In genomic region chr4:794911-795725, GRCh38 we compare ENCODE assay signal across 1 cellular context.
A peak's percentile ranks its signal among the peaks of the same experiment; 100 is the strongest.
TF ChIP-seq lines count a peak whose summit lies in the region.

No MANE protein-coding gene starts in this region.

TF ChIP-seq in HepG2, 621 proteins besides CTCF, POLR2A, EP300 and RAD21 (continued from another document):
- no peak for TF ChIP-seq HBP1 (CRISPR knock-in tag; IDR thresholded peaks at IDR 0.05; ENCODE audit: low read depth)
- TF ChIP-seq, protein P1, sequence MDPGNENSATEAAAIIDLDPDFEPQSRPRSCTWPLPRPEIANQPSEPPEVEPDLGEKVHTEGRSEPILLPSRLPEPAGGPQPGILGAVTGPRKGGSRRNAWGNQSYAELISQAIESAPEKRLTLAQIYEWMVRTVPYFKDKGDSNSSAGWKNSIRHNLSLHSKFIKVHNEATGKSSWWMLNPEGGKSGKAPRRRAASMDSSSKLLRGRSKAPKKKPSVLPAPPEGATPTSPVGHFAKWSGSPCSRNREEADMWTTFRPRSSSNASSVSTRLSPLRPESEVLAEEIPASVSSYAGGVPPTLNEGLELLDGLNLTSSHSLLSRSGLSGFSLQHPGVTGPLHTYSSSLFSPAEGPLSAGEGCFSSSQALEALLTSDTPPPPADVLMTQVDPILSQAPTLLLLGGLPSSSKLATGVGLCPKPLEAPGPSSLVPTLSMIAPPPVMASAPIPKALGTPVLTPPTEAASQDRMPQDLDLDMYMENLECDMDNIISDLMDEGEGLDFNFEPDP (CRISPR knock-in tag; conservative IDR thresholded peaks at IDR 0.05), result no peak
- no peak for TF ChIP-seq SETDB1 (CRISPR knock-in tag; IDR thresholded peaks at IDR 0.05; ENCODE audit: borderline replicate concordance)
- no peak for TF ChIP-seq MIXL1 (CRISPR knock-in tag; IDR thresholded peaks at IDR 0.05)
- no peak for TF ChIP-seq ZNF784 (CRISPR knock-in tag; IDR thresholded peaks at IDR 0.05; ENCODE audit: borderline replicate concordance)
- no peak for TF ChIP-seq ZFP1 (CRISPR knock-in tag; IDR thresholded peaks at IDR 0.05)
- 0 out of 2 replicates have a peak, but pooled peaks have one; percentile 19 for TF ChIP-seq ZNF430 (CRISPR knock-in tag; IDR thresholded peaks at IDR 0.05)
- TF ChIP-seq KDM3A (CRISPR knock-in tag; IDR thresholded peaks at IDR 0.05; ENCODE audit: low read depth), result no peak
- TF ChIP-seq TOE1 (CRISPR knock-in tag; IDR thresholded peaks at IDR 0.05), result no peak
- no peak for TF ChIP-seq HDAC6 (IDR thresholded peaks at IDR 0.05; ENCODE audit: low read depth, low read length)
- TF ChIP-seq, protein P2, sequence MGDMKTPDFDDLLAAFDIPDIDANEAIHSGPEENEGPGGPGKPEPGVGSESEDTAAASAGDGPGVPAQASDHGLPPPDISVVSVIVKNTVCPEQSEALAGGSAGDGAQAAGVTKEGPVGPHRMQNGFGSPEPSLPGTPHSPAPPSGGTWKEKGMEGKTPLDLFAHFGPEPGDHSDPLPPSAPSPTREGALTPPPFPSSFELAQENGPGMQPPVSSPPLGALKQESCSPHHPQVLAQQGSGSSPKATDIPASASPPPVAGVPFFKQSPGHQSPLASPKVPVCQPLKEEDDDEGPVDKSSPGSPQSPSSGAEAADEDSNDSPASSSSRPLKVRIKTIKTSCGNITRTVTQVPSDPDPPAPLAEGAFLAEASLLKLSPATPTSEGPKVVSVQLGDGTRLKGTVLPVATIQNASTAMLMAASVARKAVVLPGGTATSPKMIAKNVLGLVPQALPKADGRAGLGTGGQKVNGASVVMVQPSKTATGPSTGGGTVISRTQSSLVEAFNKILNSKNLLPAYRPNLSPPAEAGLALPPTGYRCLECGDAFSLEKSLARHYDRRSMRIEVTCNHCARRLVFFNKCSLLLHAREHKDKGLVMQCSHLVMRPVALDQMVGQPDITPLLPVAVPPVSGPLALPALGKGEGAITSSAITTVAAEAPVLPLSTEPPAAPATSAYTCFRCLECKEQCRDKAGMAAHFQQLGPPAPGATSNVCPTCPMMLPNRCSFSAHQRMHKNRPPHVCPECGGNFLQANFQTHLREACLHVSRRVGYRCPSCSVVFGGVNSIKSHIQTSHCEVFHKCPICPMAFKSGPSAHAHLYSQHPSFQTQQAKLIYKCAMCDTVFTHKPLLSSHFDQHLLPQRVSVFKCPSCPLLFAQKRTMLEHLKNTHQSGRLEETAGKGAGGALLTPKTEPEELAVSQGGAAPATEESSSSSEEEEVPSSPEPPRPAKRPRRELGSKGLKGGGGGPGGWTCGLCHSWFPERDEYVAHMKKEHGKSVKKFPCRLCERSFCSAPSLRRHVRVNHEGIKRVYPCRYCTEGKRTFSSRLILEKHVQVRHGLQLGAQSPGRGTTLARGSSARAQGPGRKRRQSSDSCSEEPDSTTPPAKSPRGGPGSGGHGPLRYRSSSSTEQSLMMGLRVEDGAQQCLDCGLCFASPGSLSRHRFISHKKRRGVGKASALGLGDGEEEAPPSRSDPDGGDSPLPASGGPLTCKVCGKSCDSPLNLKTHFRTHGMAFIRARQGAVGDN (CRISPR knock-in tag; IDR thresholded peaks at IDR 0.05), result peak; percentile 46; the same call in 1 of the 2 replicates
- TF ChIP-seq, protein P3, sequence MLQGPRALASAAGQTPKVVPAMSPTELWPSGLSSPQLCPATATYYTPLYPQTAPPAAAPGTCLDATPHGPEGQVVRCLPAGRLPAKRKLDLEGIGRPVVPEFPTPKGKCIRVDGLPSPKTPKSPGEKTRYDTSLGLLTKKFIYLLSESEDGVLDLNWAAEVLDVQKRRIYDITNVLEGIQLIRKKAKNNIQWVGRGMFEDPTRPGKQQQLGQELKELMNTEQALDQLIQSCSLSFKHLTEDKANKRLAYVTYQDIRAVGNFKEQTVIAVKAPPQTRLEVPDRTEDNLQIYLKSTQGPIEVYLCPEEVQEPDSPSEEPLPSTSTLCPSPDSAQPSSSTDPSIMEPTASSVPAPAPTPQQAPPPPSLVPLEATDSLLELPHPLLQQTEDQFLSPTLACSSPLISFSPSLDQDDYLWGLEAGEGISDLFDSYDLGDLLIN (CRISPR knock-in tag; IDR thresholded peaks at IDR 0.05; ENCODE audit: borderline replicate concordance), result no peak
- no peak for TF ChIP-seq ATAD3A (CRISPR knock-in tag; IDR thresholded peaks at IDR 0.05)
